In genomic region chr2:190382851-190383250, GRCh38 we compare ENCODE assay signal across 8 cellular contexts. TPM values are rescaled to one million over a fixed set of nuclear protein-coding genes. Genes with fewer than 3 reads are reported as not detected.
DNase-seq lines count a peak whose midpoint lies in the region; ATAC-seq and TF ChIP-seq lines count a peak whose summit lies in the region.

No MANE protein-coding gene starts in this region.

- no peak overlapping the region for H3K27ac ChIP-seq in CD8-positive, alpha-beta memory T cell (ENCODE audit: low read depth, low read length)
- no peak overlapping the region for H3K27ac ChIP-seq in testis

- POLR2A ChIA-PET in CD8-positive, alpha-beta memory T cell (lab: Charles Lee), result interaction anchor here (1.5 kb wide), 1 partner anchor 25 kb away, joined by 5 read pairs; the partner anchor contains the start of gene MFSD6

- peaks cover 0 to 5% (median 0%) of the 10 kb centered on the region in 3 donors for H3K4me1 Mint-ChIP-seq in CD8-positive, alpha-beta memory T cell
- H3K4me1 Mint-ChIP-seq in activated naive CD4-positive, alpha-beta T cell treated with anti-CD3 and anti-CD28 coated beads, Interleukin-2, amount 10 ng/mL, durations not matched to agents 7 days and 5 days, result no peaks in the 10 kb centered on the region

- TF ChIP-seq POLR2A in GM18505 (IDR thresholded peaks at IDR 0.05; ENCODE audit: borderline replicate concordance, extremely low read depth, insufficient read depth, insufficient read length) (no peak), testis (IDR thresholded peaks at IDR 0.05) (no peak)

- intact Hi-C loops in testis (cut with DNase I; ENCODE audit: low total_unique reads), result no loop called here

- H3K4me3 Mint-ChIP-seq in CD8-positive, alpha-beta memory T cell, result no peak overlapping the region
- no peak overlapping the region for H3K4me3 Mint-ChIP-seq in activated naive CD4-positive, alpha-beta T cell treated with anti-CD3 and anti-CD28 coated beads, Interleukin-2, amount 10 ng/mL, durations not matched to agents 7 days and 5 days

- no peak overlapping the region for H3K27ac Mint-ChIP-seq in CD8-positive, alpha-beta memory T cell
- no peak overlapping the region for H3K27ac Mint-ChIP-seq in activated naive CD4-positive, alpha-beta T cell treated with anti-CD3 and anti-CD28 coated beads, Interleukin-2, amount 10 ng/mL, durations not matched to agents 7 days and 5 days

- H3K4me1 ChIP-seq in CD8-positive, alpha-beta memory T cell (ENCODE audit: insufficient read depth, low read length), result no peaks in the 10 kb centered on the region
- H3K4me1 ChIP-seq in testis, result no peaks in the 10 kb centered on the region

- ATAC-seq in GM18505 (IDR thresholded peaks at IDR 0.05; ENCODE audit: unreplicated experiment) (peak; percentile 89), HG02943 (IDR thresholded peaks at IDR 0.05; ENCODE audit: low read depth, unreplicated experiment) (peak; percentile 74)

- no peaks in the 10 kb centered on the region for H3K36me3 ChIP-seq in CD8-positive, alpha-beta memory T cell (ENCODE audit: insufficient read depth, low read length)
- H3K36me3 ChIP-seq in testis (ENCODE audit: low read depth, missing control alignments), result no peaks in the 10 kb centered on the region

- H3K27me3 ChIP-seq in CD8-positive, alpha-beta memory T cell (ENCODE audit: insufficient read depth, low read length, poor library complexity, severe bottlenecking), result no peaks in the 10 kb centered on the region
- no peaks in the 10 kb centered on the region for H3K27me3 ChIP-seq in testis

- no peak overlapping the region for H3K4me3 ChIP-seq in CD8-positive, alpha-beta memory T cell (ENCODE audit: low read length)
- H3K4me3 ChIP-seq in testis, result no peak overlapping the region

- peak in 4 of 5 donors; percentile 2 to 59 (median 56) for DNase-seq in CD8-positive, alpha-beta memory T cell
- DNase-seq in NCI-H2171 (lab: John Stamatoyannopoulos, UW), result peak; percentile 39
- peak; percentile 31 for DNase-seq in activated naive CD4-positive, alpha-beta T cell treated with anti-CD3 and anti-CD28 coated beads, Interleukin-2, amount 10 ng/mL, durations not matched to agents 7 days and 5 days
- peak; percentile 60 for DNase-seq in iPS-NIHi7 (ENCODE audit: extremely low spot score)
- peak; percentile 47 for DNase-seq in testis
- no peak for DNase-seq in ecto neural progenitor cell (ENCODE audit: low spot score)

- peaks cover 0 to 3% of the 10 kb centered on the region in 2 donors for H3K27me3 Mint-ChIP-seq in CD8-positive, alpha-beta memory T cell
- H3K27me3 Mint-ChIP-seq in activated naive CD4-positive, alpha-beta T cell treated with anti-CD3 and anti-CD28 coated beads, Interleukin-2, amount 10 ng/mL, durations not matched to agents 7 days and 5 days, result peaks cover 5% of the 10 kb centered on the region

- H3K9me3 Mint-ChIP-seq in CD8-positive, alpha-beta memory T cell, result no peaks in the 10 kb centered on the region
- no peaks in the 10 kb centered on the region for H3K9me3 Mint-ChIP-seq in activated naive CD4-positive, alpha-beta T cell treated with anti-CD3 and anti-CD28 coated beads, Interleukin-2, amount 10 ng/mL, durations not matched to agents 7 days and 5 days

- H3K36me3 Mint-ChIP-seq in CD8-positive, alpha-beta memory T cell, result no peaks in the 10 kb centered on the region
- H3K36me3 Mint-ChIP-seq in activated naive CD4-positive, alpha-beta T cell treated with anti-CD3 and anti-CD28 coated beads, Interleukin-2, amount 10 ng/mL, durations not matched to agents 7 days and 5 days, result no peaks in the 10 kb centered on the region

- H3K9me3 ChIP-seq in CD8-positive, alpha-beta memory T cell (ENCODE audit: low read length), result no peaks in the 10 kb centered on the region
- no peaks in the 10 kb centered on the region for H3K9me3 ChIP-seq in testis

- WGBS in testis, 2 donors, result 28 to 33% methylated on average over 1 of the region's 1 CpG

- CTCF ChIA-PET in CD8-positive, alpha-beta memory T cell (lab: Charles Lee), result interaction anchor here (0.6 to 2.2 kb wide), 21 partner anchors 8 to 492 kb away, joined by 3 to 11 read pairs (median 3); no protein-coding TSS in a partner anchor
- CTCF ChIA-PET in activated naive CD4-positive, alpha-beta T cell treated with anti-CD3 and anti-CD28 coated beads, Interleukin-2, amount 10 ng/mL, durations not matched to agents 7 days and 5 days (lab: Charles Lee), result interaction anchor here (0.6 to 3.2 kb wide), 9 partner anchors 10 to 426 kb away, joined by 3 to 28 read pairs (median 5); no protein-coding TSS in a partner anchor

- TF ChIP-seq CTCF in testis (IDR thresholded peaks at IDR 0.05), result peak in 2 of 3 experiments; percentile 46 to 47

RNA-seq across cellular contexts. Expression of gene MFSD6, which starts 25.3 kb away (rescaled TPM):
- total RNA-seq in CD8-positive, alpha-beta memory T cell, result 10 to 100 TPM; 64.9 to 65.7 TPM
- 31.8 TPM for polyA plus RNA-seq in CD8-positive, alpha-beta memory T cell
- total RNA-seq in testis, result 10 to 100 TPM; 29.9 to 47.3 TPM
- 15.0 TPM for polyA plus RNA-seq in testis (ENCODE audit: insufficient read depth, low read depth, low replicate concordance)

RNA-seq across cellular contexts. Expression of gene INPP1, which starts 39.5 kb away (rescaled TPM):
- total RNA-seq in CD8-positive, alpha-beta memory T cell, result 10 to 100 TPM; 13.4 to 15.9 TPM
- 5.5 TPM for polyA plus RNA-seq in CD8-positive, alpha-beta memory T cell
- 10 to 100 TPM; 37.8 to 62.6 TPM for total RNA-seq in testis
- 105 TPM for polyA plus RNA-seq in testis (ENCODE audit: insufficient read depth, low read depth, low replicate concordance)
